In the genomic region with DNA sequence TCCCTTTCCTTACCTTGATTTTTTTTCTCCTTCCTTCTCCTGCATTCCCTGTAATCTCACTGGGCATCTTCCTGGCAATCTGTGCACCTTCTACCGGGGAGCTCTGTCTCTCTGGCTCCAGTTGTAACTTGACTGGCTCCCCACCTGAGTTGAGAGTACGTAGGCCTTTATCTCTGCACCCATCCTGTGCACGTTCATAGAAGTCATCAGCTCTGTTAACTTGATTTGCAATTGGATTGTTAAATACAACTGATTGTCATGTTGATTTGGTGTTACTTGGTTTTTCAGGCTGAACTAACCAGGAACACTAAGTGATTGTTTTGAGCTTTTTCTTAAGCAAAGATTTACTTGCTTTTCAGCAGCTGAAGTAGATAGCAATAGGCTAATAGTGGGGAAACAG, we compare ENCODE assay signal across 21 cellular contexts. TPM values are rescaled to one million over a fixed set of nuclear protein-coding genes. Genes with fewer than 3 reads are reported as not detected.
DNase-seq lines count a peak whose midpoint lies in the region; ATAC-seq and TF ChIP-seq lines count a peak whose summit lies in the region.
"Had no signal": no experiment of that assay in that cellular context is flagged by ENCODE, and none has a peak within 500 bp of the region (broad histone marks: within the 10 kb centered on the region; RNA-seq: fewer than 3 reads in every experiment).

No MANE protein-coding gene starts in this region.

- H3K27ac Mint-ChIP-seq in stimulated activated memory B cell treated with anti-CD40 and anti-IgM and Interleukin-4, amounts not matched to agents 10 μg/mL and 1 μg/mL and 100 μg/mL, for 72 hours, result peak overlapping the region; percentile 85
- H3K27ac Mint-ChIP-seq: activated T-helper 2 cell treated with anti-CD3 and anti-CD28 coated beads, Interferon-gamma antibody, Interleukin-2, Interleukin-4, amounts not matched to agents 10 μg/mL and 5 μg/mL and 100 μg/mL, durations not matched to agents 14 hours and 24 hours and 36 hours; effector memory CD8-positive, alpha-beta T cell had no signal

- WGBS in testis, 2 donors, result 54 to 67% methylated on average over 3 of the region's 3 CpGs
- no CpG with 5 or more reads among the region's 3 CpGs for WGBS in neuronal stem cell (ENCODE audit: extremely low coverage in 2 of 2, insufficient read length in 2 of 2, insufficient replicate concordance in 1 of 2), 2 donors

- no peak overlapping the region for H4K91ac ChIP-seq in neuronal stem cell (ENCODE audit: low read depth, low read length, poor library complexity)

- H3K14ac ChIP-seq in neuronal stem cell (ENCODE audit: low read length), result no peak overlapping the region

- no peak overlapping the region for H2BK12ac ChIP-seq in neuronal stem cell (ENCODE audit: low read length)

- no peak overlapping the region for H3K4ac ChIP-seq in neuronal stem cell (ENCODE audit: low read length)

- intact Hi-C loops in testis (cut with DNase I; ENCODE audit: low total_unique reads), result no loop called here

- DNase-seq in H7 (no peak), iPS DF 4.7 (ENCODE audit: extremely low read depth, low spot score) (peak; percentile 69), HCEC 1CT (no peak), testis (no peak), neuronal stem cell (ENCODE audit: low spot score) (no peak)
- DNase-seq: activated CD4-positive, CD25-positive, alpha-beta regulatory T cell treated with anti-CD3 and anti-CD28 coated beads, Interleukin-2, amount 50 U/mL, for 72 hours; AML-193; caudate nucleus; effector memory CD8-positive, alpha-beta T cell; IMR-90; NCI-H2029 treated with DMSO at 0.1 percent for 48 hours; NCI-H526; PC-3; posterior cingulate gyrus; SJCRH30; stimulated activated CD4-positive, alpha-beta T cell treated with anti-CD3 and anti-CD28 coated beads, Interleukin-4, amount 100 ng/mL, for 4 hours; stimulated activated CD8-positive, alpha-beta memory T cell treated with anti-CD3 and anti-CD28 coated beads, Interleukin-4, amount 100 ng/mL, for 48 hours had no signal

- no peak for TF ChIP-seq POLR2A in testis (IDR thresholded peaks at IDR 0.05)

- H3K4me2 ChIP-seq in SU-DHL-6 (ENCODE audit: low read depth, low read length, poor library complexity, severe bottlenecking), result peak overlapping the region; percentile 77
- H3K4me2 ChIP-seq in neuronal stem cell (ENCODE audit: insufficient read depth, low read length, poor library complexity, severe bottlenecking), result no peak overlapping the region

- no peaks in the 10 kb centered on the region for H3K27me3 Mint-ChIP-seq in stimulated activated memory B cell treated with anti-CD40 and anti-IgM and Interleukin-4, amounts not matched to agents 10 μg/mL and 1 μg/mL and 100 μg/mL, for 72 hours
- H3K27me3 Mint-ChIP-seq: effector memory CD8-positive, alpha-beta T cell had no signal

- no peaks in the 10 kb centered on the region for H3K27me3 ChIP-seq in H7 (ENCODE audit: control insufficient read depth, insufficient read depth, low read length)
- H3K27me3 ChIP-seq in SU-DHL-6 (ENCODE audit: low read length), result no peaks in the 10 kb centered on the region
- no peaks in the 10 kb centered on the region for H3K27me3 ChIP-seq in testis
- no peaks in the 10 kb centered on the region for H3K27me3 ChIP-seq in neuronal stem cell (ENCODE audit: control insufficient read depth in 3 of 3, insufficient read depth in 3 of 3, low read depth in 1 of 3, low read length in 3 of 3)
- H3K27me3 ChIP-seq: SJCRH30 had no signal

- H4K8ac ChIP-seq in neuronal stem cell (ENCODE audit: low read depth, low read length), result no peak overlapping the region

- H3K36me3 ChIP-seq in H7 (replicated peaks; ENCODE audit: control insufficient read depth, insufficient read depth, low read length) (no peaks in the 10 kb centered on the region), SU-DHL-6 (ENCODE audit: low read length) (peaks cover 35% of the 10 kb centered on the region), testis (ENCODE audit: low read depth, missing control alignments) (no peaks in the 10 kb centered on the region), neuronal stem cell (replicated peaks in 1 of 2; ENCODE audit: control insufficient read depth in 2 of 2, insufficient read depth in 2 of 2, low read length in 2 of 2) (no peaks in the 10 kb centered on the region)
- H3K36me3 ChIP-seq: thoracic aorta had no signal

- TF ChIP-seq CTCF in SU-DHL-6 (IDR thresholded peaks at IDR 0.05; ENCODE audit: insufficient read depth, low read length, poor library complexity, severe bottlenecking) (no peak), testis (IDR thresholded peaks at IDR 0.05) (no peak)

- no peaks in the 10 kb centered on the region for H3K4me1 ChIP-seq in testis
- peaks cover 0 to 3% of the 10 kb centered on the region in 2 donors for H3K4me1 ChIP-seq in neuronal stem cell (ENCODE audit: control insufficient read depth in 2 of 2, insufficient read depth in 1 of 2, low read depth in 1 of 2, low read length in 2 of 2)
- H3K4me1 ChIP-seq: SJCRH30 had no signal

- H3K9ac ChIP-seq in SU-DHL-6 (ENCODE audit: low read length) (peak overlapping the region; percentile 7), neuronal stem cell (ENCODE audit: low read depth, low read length, poor library complexity) (no peak overlapping the region)

- H3K79me1 ChIP-seq in neuronal stem cell (ENCODE audit: low read depth, low read length), result peaks cover 1% of the 10 kb centered on the region

- H3K9me3 ChIP-seq in SU-DHL-6 (ENCODE audit: insufficient read depth, low read length) (no peaks in the 10 kb centered on the region), testis (no peaks in the 10 kb centered on the region), neuronal stem cell (replicated peaks in 1 of 2; ENCODE audit: control insufficient read depth in 2 of 2, insufficient read depth in 1 of 2, low read depth in 1 of 2, low read length in 2 of 2) (peaks cover 2 to 5% of the 10 kb centered on the region in 2 donors)
- H3K9me3 ChIP-seq: thoracic aorta had no signal

- H2BK120ac ChIP-seq in neuronal stem cell (ENCODE audit: low read depth, low read length), result no peak overlapping the region

- no peak overlapping the region for H3K23ac ChIP-seq in neuronal stem cell (ENCODE audit: low read depth, low read length, poor library complexity)

- peaks cover 89% of the 10 kb centered on the region for H3K79me2 ChIP-seq in SU-DHL-6 (ENCODE audit: insufficient read depth, low read length)

- no peaks in the 10 kb centered on the region for H3K9me3 Mint-ChIP-seq in stimulated activated memory B cell treated with anti-CD40 and anti-IgM and Interleukin-4, amounts not matched to agents 10 μg/mL and 1 μg/mL and 100 μg/mL, for 72 hours
- H3K9me3 Mint-ChIP-seq: activated T-helper 2 cell treated with anti-CD3 and anti-CD28 coated beads, Interferon-gamma antibody, Interleukin-2, Interleukin-4, amounts not matched to agents 10 μg/mL and 5 μg/mL and 100 μg/mL, durations not matched to agents 14 hours and 24 hours and 36 hours; effector memory CD8-positive, alpha-beta T cell had no signal

- peaks cover 73% of the 10 kb centered on the region for H3K4me1 Mint-ChIP-seq in stimulated activated memory B cell treated with anti-CD40 and anti-IgM and Interleukin-4, amounts not matched to agents 10 μg/mL and 1 μg/mL and 100 μg/mL, for 72 hours

- ATAC-seq in stimulated activated memory B cell treated with anti-CD40 and anti-IgM and Interleukin-4, amounts not matched to agents 10 μg/mL and 1 μg/mL and 100 μg/mL, for 72 hours, result no peak
- ATAC-seq: effector memory CD8-positive, alpha-beta T cell; PC-3 had no signal

- H3K27ac ChIP-seq in SU-DHL-6 (ENCODE audit: low read depth, low read length), result peak overlapping the region; percentile 93
- no peak overlapping the region for H3K27ac ChIP-seq in testis
- H3K27ac ChIP-seq in neuronal stem cell (replicated peaks; ENCODE audit: low read length), result no peak overlapping the region
- H3K27ac ChIP-seq: SJCRH30, thoracic aorta had no signal

- peak overlapping the region; percentile 5; the same call in 1 of the 2 replicates for H3K4me3 ChIP-seq in H7 (ENCODE audit: insufficient read depth, low read depth, low read length)
- peak overlapping the region; percentile 23 for H3K4me3 ChIP-seq in SU-DHL-6 (ENCODE audit: insufficient read depth, low read length, poor library complexity, severe bottlenecking)
- H3K4me3 ChIP-seq in testis, result no peak overlapping the region
- no peak overlapping the region for H3K4me3 ChIP-seq in neuronal stem cell (ENCODE audit: low read length in 2 of 2)
- H3K4me3 ChIP-seq: SJCRH30, thoracic aorta had no signal

- H2AFZ ChIP-seq in SU-DHL-6 (ENCODE audit: low read depth, low read length, severe bottlenecking) (no peak overlapping the region), neuronal stem cell (ENCODE audit: low read length) (no peak overlapping the region)

- H3F3A ChIP-seq in SU-DHL-6 (ENCODE audit: insufficient read depth), result peaks cover 78% of the 10 kb centered on the region

- H2BK15ac ChIP-seq in neuronal stem cell (ENCODE audit: low read length), result no peak overlapping the region

- H4K20me1 ChIP-seq in SU-DHL-6 (ENCODE audit: low read depth, low read length), result peaks cover 38% of the 10 kb centered on the region

- peaks cover 36% of the 10 kb centered on the region for H3K36me3 Mint-ChIP-seq in stimulated activated memory B cell treated with anti-CD40 and anti-IgM and Interleukin-4, amounts not matched to agents 10 μg/mL and 1 μg/mL and 100 μg/mL, for 72 hours

- no peak overlapping the region for H3K18ac ChIP-seq in neuronal stem cell (ENCODE audit: low read length)

- H2AK5ac ChIP-seq in neuronal stem cell (ENCODE audit: low read depth, low read length), result no peak overlapping the region

- H3K4me3 Mint-ChIP-seq in stimulated activated memory B cell treated with anti-CD40 and anti-IgM and Interleukin-4, amounts not matched to agents 10 μg/mL and 1 μg/mL and 100 μg/mL, for 72 hours, result peak overlapping the region; percentile 79
- H3K4me3 Mint-ChIP-seq: effector memory CD8-positive, alpha-beta T cell had no signal

- no peaks in the 10 kb centered on the region for H3K9me2 ChIP-seq in SU-DHL-6 (replicated peaks; ENCODE audit: insufficient read depth, low read length)

- H2BK5ac ChIP-seq in neuronal stem cell (ENCODE audit: low read length), result no peak overlapping the region

RNA-seq across cellular contexts. Expression of gene SWAP70, which starts 11.8 kb away (rescaled TPM):
- total RNA-seq in H7 (2014; rRNA removed; shearing (Covaris generic)), result 18.5 and 24.3 TPM in 2 replicates
- 10 to 100 TPM; 10.5 to 14.7 TPM for total RNA-seq in testis
- polyA plus RNA-seq in testis (ENCODE audit: insufficient read depth, low read depth, low replicate concordance), result 10.2 TPM
- 20.5 TPM for polyA plus RNA-seq in neuronal stem cell (2013, experiment 1 of 2)
- polyA plus RNA-seq in neuronal stem cell (2013, experiment 2 of 2), result 21.1 TPM

Comparison
In these comparisons a context has a peak if more than half of its experiments do, and no peak if none do; other contexts are left out.
1. H3K4me3 ChIP-seq: peak in H7 (single experiment) and SU-DHL-6 (single experiment); none in testis (0 of 2) and neuronal stem cell (0 of 2).